Comparison of ENCODE assay signal across 1 cellular context in the genomic region with DNA sequence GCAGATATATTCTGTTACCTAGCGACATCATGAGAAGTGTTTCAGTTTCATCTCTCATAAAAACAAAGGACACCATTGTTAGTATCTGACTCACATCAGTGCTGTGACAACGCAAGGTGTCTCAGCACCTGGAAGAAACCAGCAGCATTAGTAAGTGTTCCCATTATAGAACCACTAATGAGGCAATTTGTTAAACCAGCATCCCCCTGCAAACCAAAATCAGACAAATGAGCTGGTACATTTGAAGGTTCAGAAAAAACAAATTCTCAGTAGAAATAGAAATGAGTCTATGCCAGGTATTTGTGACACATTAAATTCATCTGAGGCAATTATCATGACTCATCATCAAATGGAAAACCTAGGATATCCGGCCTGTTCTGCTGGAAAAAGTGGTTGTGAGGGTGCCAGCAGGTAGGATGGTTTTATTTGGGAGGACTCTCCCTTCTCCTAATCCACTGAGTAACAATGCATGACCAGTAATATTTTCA.
TF ChIP-seq lines count a peak whose summit lies in the region.

No MANE protein-coding gene starts in this region.

TF ChIP-seq in GM23338, 12 proteins besides CTCF, POLR2A, EP300 and RAD21 (continued from another document):
- TF ChIP-seq, protein P1, sequence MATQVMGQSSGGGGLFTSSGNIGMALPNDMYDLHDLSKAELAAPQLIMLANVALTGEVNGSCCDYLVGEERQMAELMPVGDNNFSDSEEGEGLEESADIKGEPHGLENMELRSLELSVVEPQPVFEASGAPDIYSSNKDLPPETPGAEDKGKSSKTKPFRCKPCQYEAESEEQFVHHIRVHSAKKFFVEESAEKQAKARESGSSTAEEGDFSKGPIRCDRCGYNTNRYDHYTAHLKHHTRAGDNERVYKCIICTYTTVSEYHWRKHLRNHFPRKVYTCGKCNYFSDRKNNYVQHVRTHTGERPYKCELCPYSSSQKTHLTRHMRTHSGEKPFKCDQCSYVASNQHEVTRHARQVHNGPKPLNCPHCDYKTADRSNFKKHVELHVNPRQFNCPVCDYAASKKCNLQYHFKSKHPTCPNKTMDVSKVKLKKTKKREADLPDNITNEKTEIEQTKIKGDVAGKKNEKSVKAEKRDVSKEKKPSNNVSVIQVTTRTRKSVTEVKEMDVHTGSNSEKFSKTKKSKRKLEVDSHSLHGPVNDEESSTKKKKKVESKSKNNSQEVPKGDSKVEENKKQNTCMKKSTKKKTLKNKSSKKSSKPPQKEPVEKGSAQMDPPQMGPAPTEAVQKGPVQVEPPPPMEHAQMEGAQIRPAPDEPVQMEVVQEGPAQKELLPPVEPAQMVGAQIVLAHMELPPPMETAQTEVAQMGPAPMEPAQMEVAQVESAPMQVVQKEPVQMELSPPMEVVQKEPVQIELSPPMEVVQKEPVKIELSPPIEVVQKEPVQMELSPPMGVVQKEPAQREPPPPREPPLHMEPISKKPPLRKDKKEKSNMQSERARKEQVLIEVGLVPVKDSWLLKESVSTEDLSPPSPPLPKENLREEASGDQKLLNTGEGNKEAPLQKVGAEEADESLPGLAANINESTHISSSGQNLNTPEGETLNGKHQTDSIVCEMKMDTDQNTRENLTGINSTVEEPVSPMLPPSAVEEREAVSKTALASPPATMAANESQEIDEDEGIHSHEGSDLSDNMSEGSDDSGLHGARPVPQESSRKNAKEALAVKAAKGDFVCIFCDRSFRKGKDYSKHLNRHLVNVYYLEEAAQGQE (IDR thresholded peaks at IDR 0.05; ENCODE audit: unreplicated experiment) = no peak
- no peak for TF ChIP-seq NANOG (IDR thresholded peaks at IDR 0.05; ENCODE audit: borderline replicate concordance)
- TF ChIP-seq, protein P2, sequence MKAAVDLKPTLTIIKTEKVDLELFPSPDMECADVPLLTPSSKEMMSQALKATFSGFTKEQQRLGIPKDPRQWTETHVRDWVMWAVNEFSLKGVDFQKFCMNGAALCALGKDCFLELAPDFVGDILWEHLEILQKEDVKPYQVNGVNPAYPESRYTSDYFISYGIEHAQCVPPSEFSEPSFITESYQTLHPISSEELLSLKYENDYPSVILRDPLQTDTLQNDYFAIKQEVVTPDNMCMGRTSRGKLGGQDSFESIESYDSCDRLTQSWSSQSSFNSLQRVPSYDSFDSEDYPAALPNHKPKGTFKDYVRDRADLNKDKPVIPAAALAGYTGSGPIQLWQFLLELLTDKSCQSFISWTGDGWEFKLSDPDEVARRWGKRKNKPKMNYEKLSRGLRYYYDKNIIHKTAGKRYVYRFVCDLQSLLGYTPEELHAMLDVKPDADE (IDR thresholded peaks at IDR 0.05) = no peak
- TF ChIP-seq JUNB (IDR thresholded peaks at IDR 0.05; ENCODE audit: unreplicated experiment) = no peak
- TF ChIP-seq CREB1 (CRISPR knock-in tag; IDR thresholded peaks at IDR 0.05; ENCODE audit: low read depth) = no peak
- TF ChIP-seq POLR2AphosphoS5 (IDR thresholded peaks at IDR 0.05; ENCODE audit: low read depth) = no peak
